ENCODE assay signal across 13 cellular contexts in the genomic region with DNA sequence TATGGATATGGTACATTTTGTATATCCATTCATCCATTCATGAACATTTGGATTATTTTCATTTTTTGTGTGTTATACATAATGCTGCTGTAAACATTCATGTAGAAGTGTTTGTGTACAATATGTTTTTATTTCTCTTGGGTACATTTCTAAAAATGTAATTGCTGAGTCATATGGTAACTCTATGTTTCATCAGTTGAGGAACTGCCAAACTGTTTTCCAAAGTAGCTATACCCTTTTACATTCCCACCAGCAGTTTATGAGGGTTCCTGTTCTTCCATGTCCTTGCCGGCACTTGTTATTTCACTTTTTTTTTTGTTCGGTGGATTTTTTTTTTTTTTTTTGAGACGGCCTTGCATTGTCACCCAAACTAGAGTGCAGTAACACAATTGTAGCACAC. TPM values are rescaled to one million over a fixed set of nuclear protein-coding genes. Genes with fewer than 3 reads are reported as not detected.
DNase-seq lines count a peak whose midpoint lies in the region; ATAC-seq and TF ChIP-seq lines count a peak whose summit lies in the region.
"Had no signal": no experiment of that assay in that cellular context is flagged by ENCODE, and none has a peak within 500 bp of the region (broad histone marks: within the 10 kb centered on the region; RNA-seq: fewer than 3 reads in every experiment).

No MANE protein-coding gene starts in this region.

- H3K9ac ChIP-seq in PC-3 (ENCODE audit: low read length) (no peak overlapping the region), subcutaneous abdominal adipose tissue (ENCODE audit: low read length in 5 of 5) (no peak overlapping the region)

- POLR2A ChIA-PET in activated naive CD8-positive, alpha-beta T cell treated with anti-CD3 and anti-CD28 coated beads, Interleukin-2, amount 10 ng/mL, durations not matched to agents 7 days and 5 days (lab: Charles Lee) = no interaction called here
- POLR2A ChIA-PET in PC-3 (lab: Charles Lee; ENCODE audit: unreplicated experiment) (no interaction called here), RWPE1 (lab: Yijun Ruan, JAX; ENCODE audit: low non-redundant PET) (no interaction called here)

- H3K27me3 ChIP-seq in PC-3 (ENCODE audit: low read length) (no peaks in the 10 kb centered on the region), subcutaneous abdominal adipose tissue (ENCODE audit: control insufficient read depth in 5 of 5, insufficient read depth in 4 of 5, low read length in 5 of 5) (no peaks in the 10 kb centered on the region)
- H3K27me3 ChIP-seq: cardiac muscle cell, pancreas had no signal

- no peak overlapping the region for H3K4me3 Mint-ChIP-seq in activated naive CD8-positive, alpha-beta T cell treated with anti-CD3 and anti-CD28 coated beads, Interleukin-2, amount 10 ng/mL, durations not matched to agents 7 days and 5 days
- H3K4me3 Mint-ChIP-seq in activated naive CD8-positive, alpha-beta T cell treated with anti-CD3 and anti-CD28 coated beads for 36 hours = no peak overlapping the region

- no peak for ATAC-seq in activated naive CD8-positive, alpha-beta T cell treated with anti-CD3 and anti-CD28 coated beads, Interleukin-2, amount 10 ng/mL, durations not matched to agents 7 days and 5 days (ENCODE audit: low read depth)
- peak; percentile 76 for ATAC-seq in PC-3

- H3K9me3 ChIP-seq in PC-3 (ENCODE audit: low read length) (no peaks in the 10 kb centered on the region), subcutaneous abdominal adipose tissue (ENCODE audit: control insufficient read depth in 5 of 5, low read length in 5 of 5) (no peaks in the 10 kb centered on the region)
- H3K9me3 ChIP-seq: pancreas had no signal

- H3K4me1 Mint-ChIP-seq in activated naive CD8-positive, alpha-beta T cell treated with anti-CD3 and anti-CD28 coated beads, Interleukin-2, amount 10 ng/mL, durations not matched to agents 7 days and 5 days = peaks cover 11% of the 10 kb centered on the region
- peaks cover 6% of the 10 kb centered on the region for H3K4me1 Mint-ChIP-seq in activated naive CD8-positive, alpha-beta T cell treated with anti-CD3 and anti-CD28 coated beads for 36 hours

- intact Hi-C loops in PC-3 (cut with micrococcal nuclease) = loop anchor here (10.0 kb wide), 1 partner anchor 222 kb away; no protein-coding TSS in a partner anchor

- H3K36me3 ChIP-seq in PC-3 (ENCODE audit: low read depth, low read length) (peaks cover 14% of the 10 kb centered on the region), subcutaneous abdominal adipose tissue (ENCODE audit: control insufficient read depth in 5 of 5, insufficient read depth in 5 of 5, low read length in 5 of 5) (peaks cover 3 to 37% (median 21%) of the 10 kb centered on the region in 5 donors)

- H3K4me2 ChIP-seq in PC-3 (ENCODE audit: low read length) = no peak overlapping the region

- H2AFZ ChIP-seq in PC-3 (ENCODE audit: low read length) = no peak overlapping the region

- H3K4me1 ChIP-seq in PC-3 (ENCODE audit: insufficient read depth, low read length) = peaks cover 11% of the 10 kb centered on the region
- peaks cover 0 to 2% (median 0%) of the 10 kb centered on the region in 5 donors for H3K4me1 ChIP-seq in subcutaneous abdominal adipose tissue (ENCODE audit: control insufficient read depth in 5 of 5, insufficient read depth in 5 of 5, low read length in 5 of 5)
- H3K4me1 ChIP-seq: pancreas had no signal

- H3K4me3 ChIP-seq in PC-3 (ENCODE audit: low read length) = no peak overlapping the region
- H3K4me3 ChIP-seq in fibroblast of pulmonary artery (replicated peaks; ENCODE audit: low read depth, low read length) = no peak overlapping the region
- no peak overlapping the region for H3K4me3 ChIP-seq in subcutaneous abdominal adipose tissue (ENCODE audit: low read depth in 1 of 5, low read length in 5 of 5)
- H3K4me3 ChIP-seq: cardiac muscle cell, pancreas had no signal

- DNase-seq in activated naive CD8-positive, alpha-beta T cell treated with anti-CD3 and anti-CD28 coated beads, Interleukin-2, amount 10 ng/mL, durations not matched to agents 7 days and 5 days = no peak
- no peak for DNase-seq in activated naive CD8-positive, alpha-beta T cell treated with anti-CD3 and anti-CD28 coated beads for 36 hours
- DNase-seq in PC-3 = peak; percentile 31
- peak; percentile 53 for DNase-seq in fibroblast of pulmonary artery (ENCODE audit: low read depth)
- DNase-seq in hippocampal formation (lab: John Stamatoyannopoulos, UW) = no peak
- no peak for DNase-seq in NCI-H2107 treated with DMSO at 0.1 percent for 48 hours (lab: John Stamatoyannopoulos, UW; ENCODE audit: unreplicated experiment)
- DNase-seq in RWPE1 (ENCODE audit: low spot score) = no peak
- DNase-seq: activated CD8-positive, alpha-beta memory T cell treated with anti-CD3 and anti-CD28 coated beads, Interleukin-2, amount 50 U/mL, for 48 hours; GOT3; NCI-H187 treated with DMSO at 0.1 percent for 48 hours; pancreas had no signal

- no TSS peak for BruUV-seq in PC-3 (replicated peaks; lab: Mats Ljungman, UMichigan)

- H3F3A ChIP-seq in PC-3 (ENCODE audit: low read length, unreplicated experiment) = no peaks in the 10 kb centered on the region

- H3K79me2 ChIP-seq in PC-3 (ENCODE audit: low read length) = 0 out of 2 replicates have a peak, but pooled peaks cover 3% of the 10 kb centered on the region

- no peaks in the 10 kb centered on the region for H3K9me3 Mint-ChIP-seq in activated naive CD8-positive, alpha-beta T cell treated with anti-CD3 and anti-CD28 coated beads, Interleukin-2, amount 10 ng/mL, durations not matched to agents 7 days and 5 days
- no peaks in the 10 kb centered on the region for H3K9me3 Mint-ChIP-seq in activated naive CD8-positive, alpha-beta T cell treated with anti-CD3 and anti-CD28 coated beads for 36 hours

- TF ChIP-seq CTCF in PC-3 (conservative IDR thresholded peaks at IDR 0.05; ENCODE audit: low read depth, low read length) (no peak), fibroblast of pulmonary artery (IDR thresholded peaks at IDR 0.05; ENCODE audit: low read length, missing control alignments) (no peak), RWPE1 (conservative IDR thresholded peaks at IDR 0.05; ENCODE audit: low read depth) (no peak)

- peaks cover 38% of the 10 kb centered on the region for H3K36me3 Mint-ChIP-seq in activated naive CD8-positive, alpha-beta T cell treated with anti-CD3 and anti-CD28 coated beads, Interleukin-2, amount 10 ng/mL, durations not matched to agents 7 days and 5 days
- H3K36me3 Mint-ChIP-seq in activated naive CD8-positive, alpha-beta T cell treated with anti-CD3 and anti-CD28 coated beads for 36 hours = peaks cover 35% of the 10 kb centered on the region

- H3K27me3 Mint-ChIP-seq in activated naive CD8-positive, alpha-beta T cell treated with anti-CD3 and anti-CD28 coated beads, Interleukin-2, amount 10 ng/mL, durations not matched to agents 7 days and 5 days = no peaks in the 10 kb centered on the region
- no peaks in the 10 kb centered on the region for H3K27me3 Mint-ChIP-seq in activated naive CD8-positive, alpha-beta T cell treated with anti-CD3 and anti-CD28 coated beads for 36 hours

- H3K27ac Mint-ChIP-seq in activated naive CD8-positive, alpha-beta T cell treated with anti-CD3 and anti-CD28 coated beads, Interleukin-2, amount 10 ng/mL, durations not matched to agents 7 days and 5 days = peak overlapping the region; percentile 21
- no peak overlapping the region for H3K27ac Mint-ChIP-seq in activated naive CD8-positive, alpha-beta T cell treated with anti-CD3 and anti-CD28 coated beads for 36 hours

- CTCF ChIA-PET in PC-3 (lab: Charles Lee) (no interaction called here), RWPE1 (lab: Yijun Ruan, JAX) (interaction anchor here (0.6 kb wide), 1 partner anchor 16 kb away, joined by 3 read pairs; no protein-coding TSS in a partner anchor)

- H3K27ac ChIP-seq in PC-3 (ENCODE audit: low read length) = peak overlapping the region; percentile 37
- peak overlapping the region; percentile 16 for H3K27ac ChIP-seq in subcutaneous abdominal adipose tissue (ENCODE audit: low read depth, low read length)
- H3K27ac ChIP-seq in RWPE1 = no peak overlapping the region
- H3K27ac ChIP-seq: cardiac muscle cell, pancreas had no signal

- no peaks in the 10 kb centered on the region for H3K9me2 ChIP-seq in PC-3 (replicated peaks; ENCODE audit: low read length)

- H4K20me1 ChIP-seq in PC-3 (ENCODE audit: low read length) = 0 out of 2 replicates have a peak, but pooled peaks cover 4% of the 10 kb centered on the region

RNA-seq across cellular contexts. Expression of a gene that starts 54.0 kb away (rescaled TPM):
- total RNA-seq in activated naive CD8-positive, alpha-beta T cell treated with anti-CD3 and anti-CD28 coated beads, Interleukin-2, amount 10 ng/mL, durations not matched to agents 7 days and 5 days = 10 to 100 TPM; 37.1 to 42.6 TPM
- total RNA-seq in activated naive CD8-positive, alpha-beta T cell treated with anti-CD3 and anti-CD28 coated beads for 36 hours = 10 to 100 TPM; 72.6 to 74.7 TPM
- total RNA-seq in PC-3 (2014; rRNA removed) = 31.7 and 32.2 TPM in 2 replicates

Comparison
In these comparisons a context has a peak if more than half of its experiments do, and no peak if none do; other contexts are left out.
1. DNase-seq: peak in PC-3 (single experiment) and fibroblast of pulmonary artery (single experiment); none in activated naive CD8-positive, alpha-beta T cell treated with anti-CD3 and anti-CD28 coated beads, Interleukin-2, amount 10 ng/mL, durations not matched to agents 7 days and 5 days (single experiment), activated naive CD8-positive, alpha-beta T cell treated with anti-CD3 and anti-CD28 coated beads for 36 hours (single experiment), hippocampal formation (0 of 2), NCI-H2107 treated with DMSO at 0.1 percent for 48 hours (single experiment) and RWPE1 (single experiment).